In genomic region chr3:101829066-101829830, GRCh38 we compare ENCODE assay signal across 8 cellular contexts. TPM values are rescaled to one million over a fixed set of nuclear protein-coding genes. Genes with fewer than 3 reads are reported as not detected.
DNase-seq lines count a peak whose midpoint lies in the region; ATAC-seq and TF ChIP-seq lines count a peak whose summit lies in the region.

No MANE protein-coding gene starts in this region.

- ATAC-seq in GM19397 (IDR thresholded peaks at IDR 0.05; ENCODE audit: unreplicated experiment) = peak; percentile 46
- ATAC-seq in HG03469 (IDR thresholded peaks at IDR 0.05; ENCODE audit: unreplicated experiment) = peak; percentile 35

- TF ChIP-seq CTCF in AG10803 (conservative IDR thresholded peaks at IDR 0.05; ENCODE audit: low read length) (no peak), fibroblast of pulmonary artery (IDR thresholded peaks at IDR 0.05; ENCODE audit: low read length, missing control alignments) (no peak)

- H3K4me3 ChIP-seq in AG10803 (ENCODE audit: low read length) = no peak overlapping the region
- H3K4me3 ChIP-seq in fibroblast of pulmonary artery (replicated peaks; ENCODE audit: low read depth, low read length) = peak overlapping the region; percentile 62

- intact Hi-C loops in posterior vena cava (cut with DNase I) = no loop called here

- peak; percentile 64 for DNase-seq in AG10803 (ENCODE audit: low read depth)
- DNase-seq in activated CD8-positive, alpha-beta memory T cell treated with anti-CD3 and anti-CD28 coated beads for 48 hours (ENCODE audit: low read depth in 2 of 3, low spot score in 2 of 3) = peak in 2 of 3 experiments; percentile 27 to 28
- peak; percentile 70 for DNase-seq in fibroblast of pulmonary artery (ENCODE audit: low read depth)
- peak; percentile 86 for DNase-seq in posterior vena cava (ENCODE audit: low spot score)
- DNase-seq in NCI-H510A treated with DMSO at 0.1 percent for 48 hours (lab: John Stamatoyannopoulos, UW) = no peak
- DNase-seq in HuH-7 (ENCODE audit: low spot score) = no peak

RNA-seq across cellular contexts. Expression of gene NFKBIZ, which starts 20.1 kb away (rescaled TPM):
- 100 to 1,000 TPM in 1 of 2 donors, 10 to 100 TPM in 1; 77.4 to 103 TPM for total RNA-seq in posterior vena cava

RNA-seq across cellular contexts. Expression of gene NXPE3, which starts 50.2 kb away (rescaled TPM):
- total RNA-seq in posterior vena cava = 10 to 100 TPM; 21.0 to 21.1 TPM

Comparison
In these comparisons a context has a peak if more than half of its experiments do, and no peak if none do; other contexts are left out.
1. DNase-seq: peak in AG10803 (single experiment), activated CD8-positive, alpha-beta memory T cell treated with anti-CD3 and anti-CD28 coated beads for 48 hours (2 of 3), fibroblast of pulmonary artery (single experiment) and posterior vena cava (single experiment); none in NCI-H510A treated with DMSO at 0.1 percent for 48 hours (single experiment) and HuH-7 (single experiment).